Comparison of ENCODE assay signal across 7 cellular contexts in the genomic region with DNA sequence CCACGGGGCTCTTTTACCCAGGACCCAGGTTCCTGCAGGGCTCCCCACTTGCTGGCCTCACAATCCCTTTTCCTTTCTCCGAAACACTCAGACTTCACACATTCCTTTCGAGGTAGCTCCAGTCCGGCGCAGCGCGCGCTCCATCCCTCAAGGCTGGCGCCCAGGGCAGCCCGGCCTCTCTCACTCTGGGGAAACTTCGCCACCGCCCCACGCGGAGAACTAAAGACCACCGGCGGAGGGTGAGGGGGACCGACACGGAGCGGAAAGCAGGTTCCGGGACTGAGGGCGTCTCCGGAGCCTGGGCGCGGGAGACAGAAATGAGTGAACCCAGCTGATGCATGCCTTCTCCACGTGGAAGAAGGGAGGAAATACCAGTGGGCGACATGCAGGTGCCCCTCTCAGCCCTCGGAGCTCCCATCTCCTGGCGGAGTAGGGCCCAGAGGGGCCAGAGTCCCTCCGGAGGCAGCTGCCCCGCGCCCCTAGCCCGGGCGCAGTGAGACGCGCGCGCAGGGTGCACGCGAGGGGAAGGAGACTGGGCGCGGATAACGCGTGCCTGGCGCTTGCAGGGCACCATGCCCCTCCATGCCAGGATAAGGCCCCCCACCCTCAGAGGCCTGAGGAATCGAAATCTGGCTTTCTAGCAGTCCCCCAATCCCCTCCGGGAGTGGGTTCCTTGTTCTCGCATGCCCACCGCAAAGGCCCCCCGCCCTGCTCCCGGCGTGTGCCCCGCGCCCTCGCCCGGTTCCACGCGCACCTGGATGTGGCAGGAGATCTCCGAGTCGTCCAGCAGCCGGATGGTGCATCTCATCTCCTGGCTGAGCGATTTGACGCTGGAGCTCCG. TPM values are rescaled to one million over a fixed set of nuclear protein-coding genes. Genes with fewer than 3 reads are reported as not detected.
DNase-seq lines count a peak whose midpoint lies in the region; ATAC-seq, FAIRE-seq and TF ChIP-seq lines count a peak whose summit lies in the region.

No MANE protein-coding gene starts in this region.

- CTCF ChIA-PET in GM10248 (lab: Yijun Ruan, JAX): interaction anchor here (1.6 kb wide), 1 partner anchor 67 kb away, joined by 4 read pairs; no protein-coding TSS in a partner anchor

- peaks cover 76% of the 10 kb centered on the region for H3K27me3 ChIP-seq in HUES6 (ENCODE audit: control insufficient read depth, insufficient read depth, low read length)
- peaks cover 16% of the 10 kb centered on the region for H3K27me3 ChIP-seq in bronchial epithelial cell (ENCODE audit: control insufficient read depth, insufficient read depth, low read length)
- H3K27me3 ChIP-seq in right lobe of liver: peaks cover 0 to 5% of the 10 kb centered on the region in 2 donors
- H3K27me3 ChIP-seq in suprapubic skin: peaks cover 18% of the 10 kb centered on the region

- H3K27ac ChIP-seq in HUES6 (ENCODE audit: low read depth, low read length): no peak overlapping the region
- H3K27ac ChIP-seq in right lobe of liver: no peak overlapping the region
- no peak overlapping the region for H3K27ac ChIP-seq in suprapubic skin

- no peak for TF ChIP-seq EP300 in suprapubic skin (IDR thresholded peaks at IDR 0.05)

- intact Hi-C loops in right lobe of liver (cut with DNase I): no loop called here

- no peaks in the 10 kb centered on the region for H3K9me3 ChIP-seq in HUES6 (ENCODE audit: control insufficient read depth, insufficient read depth, low read depth, low read length)
- H3K9me3 ChIP-seq in right lobe of liver: no peaks in the 10 kb centered on the region
- no peaks in the 10 kb centered on the region for H3K9me3 ChIP-seq in suprapubic skin

- H3K4me3 ChIP-seq in HUES6 (ENCODE audit: low read depth, low read length) (peak overlapping the region; percentile 70), bronchial epithelial cell (ENCODE audit: low read depth, low read length) (peak overlapping the region; percentile 39), right lobe of liver (peak overlapping the region; percentile 54 to 64 (median 57)), suprapubic skin (peak overlapping the region; percentile 61)

- DNase-seq in bronchial epithelial cell (ENCODE audit: low read depth) (no peak), right lobe of liver (no peak), suprapubic skin (ENCODE audit: low spot score in 2 of 2) (no peak), HK-2 (ENCODE audit: unreplicated experiment) (no peak), GM10248 (ENCODE audit: extremely low spot score) (no peak)

- no peak for FAIRE-seq in bronchial epithelial cell (lab: Jason Lieb, UNC)

- POLR2A ChIA-PET in GM10248 (lab: Yijun Ruan, JAX): no interaction called here

- H3K36me3 ChIP-seq in HUES6 (ENCODE audit: control insufficient read depth, insufficient read depth, low read length) (no peaks in the 10 kb centered on the region), bronchial epithelial cell (ENCODE audit: control insufficient read depth, insufficient read depth, low read length) (no peaks in the 10 kb centered on the region), right lobe of liver (no peaks in the 10 kb centered on the region), suprapubic skin (no peaks in the 10 kb centered on the region)

- ATAC-seq in right lobe of liver: no peak
- ATAC-seq in GM21526 (IDR thresholded peaks at IDR 0.05; ENCODE audit: low FRiP score, unreplicated experiment): no peak

- WGBS in right lobe of liver (ENCODE audit: insufficient coverage, low coverage, low lambda C conversion rate, missing lambda C conversion rate): 6% methylated on average over 32 of the region's 63 CpGs
- WGBS in suprapubic skin: 5% methylated on average over 12 of the region's 63 CpGs

- H3K9ac ChIP-seq in HUES6 (ENCODE audit: low read length): peak overlapping the region; percentile 18

- H3K4me1 ChIP-seq in HUES6 (ENCODE audit: control insufficient read depth, insufficient read depth, low read length) (peaks cover 5% of the 10 kb centered on the region), right lobe of liver (peaks cover 0 to 19% (median 4%) of the 10 kb centered on the region in 4 donors), suprapubic skin (peaks cover 20% of the 10 kb centered on the region)

- no peak for TF ChIP-seq CTCF in bronchial epithelial cell (IDR thresholded peaks at IDR 0.05; ENCODE audit: insufficient read depth, low read length, severe bottlenecking)
- no peak for TF ChIP-seq CTCF in right lobe of liver (IDR thresholded peaks at IDR 0.05)
- no peak for TF ChIP-seq CTCF in suprapubic skin (IDR thresholded peaks at IDR 0.05)
- no peak for TF ChIP-seq CTCF in GM10248 (IDR thresholded peaks at IDR 0.05; ENCODE audit: control extremely low read depth, extremely low read depth, low read depth, missing control alignments)

- TF ChIP-seq POLR2A in right lobe of liver (IDR thresholded peaks at IDR 0.05) (no peak), suprapubic skin (IDR thresholded peaks at IDR 0.05) (no peak)

RNA-seq across cellular contexts. Expression of gene FRMD3, which starts 0.7 kb away (rescaled TPM):
- total RNA-seq in bronchial epithelial cell: under 0.01 and 0.51 TPM in 2 replicates
- under 1 TPM; 0.28 to 0.88 (median 0.34) TPM for total RNA-seq in right lobe of liver
- total RNA-seq in suprapubic skin: 1 to 10 TPM; 2.8 to 7.0 (median 5.2) TPM
